15 cellular contexts compared by ENCODE assay signal in genomic region chr7:17083392-17084165, GRCh38.
DNase-seq lines count a peak whose midpoint lies in the region; FAIRE-seq and TF ChIP-seq lines count a peak whose summit lies in the region.
"Had no signal": no experiment of that assay in that cellular context is flagged by ENCODE, and none has a peak within 500 bp of the region (broad histone marks: within the 10 kb centered on the region; RNA-seq: fewer than 3 reads in every experiment).

No MANE protein-coding gene starts in this region.

- H3K27ac ChIP-seq in OCI-LY3 (ENCODE audit: low read length) (no peak overlapping the region), small intestine (ENCODE audit: low read depth in 1 of 2, low read length in 1 of 2) (no peak overlapping the region), thyroid gland (no peak overlapping the region)
- H3K27ac ChIP-seq: C4-2B had no signal

- H4K20me1 ChIP-seq in OCI-LY3 (ENCODE audit: insufficient read depth, low read length), result no peaks in the 10 kb centered on the region

- H3K9me3 ChIP-seq in OCI-LY3 (ENCODE audit: insufficient read depth, low read length), result no peaks in the 10 kb centered on the region
- H3K9me3 ChIP-seq in small intestine (ENCODE audit: control insufficient read depth, low read depth), result no peaks in the 10 kb centered on the region
- no peaks in the 10 kb centered on the region for H3K9me3 ChIP-seq in thyroid gland
- H3K9me3 ChIP-seq: BE2C had no signal

- intact Hi-C loops in thyroid gland (cut with DNase I), result no loop called here

- H3K4me1 ChIP-seq in OCI-LY3 (ENCODE audit: low read length), result peaks cover 5% of the 10 kb centered on the region
- H3K4me1 ChIP-seq in small intestine (ENCODE audit: control insufficient read depth in 2 of 2, insufficient read depth in 1 of 2, low read depth in 1 of 2, low read length in 1 of 2), result no peaks in the 10 kb centered on the region
- H3K4me1 ChIP-seq in thyroid gland, result no peaks in the 10 kb centered on the region
- H3K4me1 ChIP-seq: BE2C had no signal

- WGBS in small intestine, 3 donors, result 95 to 99% (median 97%) methylated on average over 4 of the region's 4 CpGs
- WGBS in thyroid gland, 2 donors, result 96 to 98% methylated on average over 4 of the region's 4 CpGs

- FAIRE-seq in frontal cortex (lab: Jason Lieb, UNC) (peak; percentile 47), small intestine (lab: Jason Lieb, UNC) (peak; percentile 26)
- FAIRE-seq: K562 had no signal

- H3K36me3 ChIP-seq in OCI-LY3 (replicated peaks; ENCODE audit: low read depth, low read length), result no peaks in the 10 kb centered on the region
- no peaks in the 10 kb centered on the region for H3K36me3 ChIP-seq in small intestine (ENCODE audit: control insufficient read depth in 2 of 2, insufficient read depth in 2 of 2, low read length in 2 of 2)
- no peaks in the 10 kb centered on the region for H3K36me3 ChIP-seq in thyroid gland
- H3K36me3 ChIP-seq: BE2C had no signal

- no peak for TF ChIP-seq POLR2A in thyroid gland (IDR thresholded peaks at IDR 0.05)

- no peak overlapping the region for H2AFZ ChIP-seq in OCI-LY3 (ENCODE audit: low read depth, low read length)

- H3K9ac ChIP-seq in OCI-LY3 (ENCODE audit: low read length), result no peak overlapping the region

- DNase-seq in DMS53 (lab: John Stamatoyannopoulos, UW), result peak; percentile 57
- DNase-seq in frontal cortex (ENCODE audit: low spot score in 2 of 2), result no peak
- DNase-seq in small intestine, result no peak
- no peak for DNase-seq in effector CD8-positive, alpha-beta T cell (lab: John Stamatoyannopoulos, UW)
- DNase-seq in T-helper 1 cell, result no peak
- no peak for DNase-seq in thyroid gland
- DNase-seq: BE2C; CD4-positive, alpha-beta memory T cell; DND-41; GF-D8; GOT3; HCEC 1CT had no signal

- H3K4me3 ChIP-seq in OCI-LY3 (ENCODE audit: low read length), result 0 out of 2 replicates have a peak overlapping the region, but pooled peaks have one; percentile 16
- no peak overlapping the region for H3K4me3 ChIP-seq in small intestine (ENCODE audit: low read depth in 1 of 2, low read length in 2 of 2)
- H3K4me3 ChIP-seq in thyroid gland (replicated peaks in 1 of 3), result no peak overlapping the region
- H3K4me3 ChIP-seq: K562 had no signal

- H3K4me2 ChIP-seq in OCI-LY3 (ENCODE audit: low read length), result peak overlapping the region; percentile 26

- no peak for TF ChIP-seq CTCF in OCI-LY3 (IDR thresholded peaks at IDR 0.05; ENCODE audit: low read depth, low read length)
- no peak for TF ChIP-seq CTCF in thyroid gland (IDR thresholded peaks at IDR 0.05)

- no peaks in the 10 kb centered on the region for H3K79me2 ChIP-seq in OCI-LY3 (ENCODE audit: low read length)

- H3K27me3 ChIP-seq in OCI-LY3 (ENCODE audit: low read depth, low read length) (no peaks in the 10 kb centered on the region), small intestine (ENCODE audit: control insufficient read depth in 2 of 2, insufficient read depth in 2 of 2, low read length in 2 of 2) (no peaks in the 10 kb centered on the region), thyroid gland (no peaks in the 10 kb centered on the region)
- H3K27me3 ChIP-seq: BE2C had no signal
